2 cellular contexts compared by ENCODE assay signal in the genomic region with DNA sequence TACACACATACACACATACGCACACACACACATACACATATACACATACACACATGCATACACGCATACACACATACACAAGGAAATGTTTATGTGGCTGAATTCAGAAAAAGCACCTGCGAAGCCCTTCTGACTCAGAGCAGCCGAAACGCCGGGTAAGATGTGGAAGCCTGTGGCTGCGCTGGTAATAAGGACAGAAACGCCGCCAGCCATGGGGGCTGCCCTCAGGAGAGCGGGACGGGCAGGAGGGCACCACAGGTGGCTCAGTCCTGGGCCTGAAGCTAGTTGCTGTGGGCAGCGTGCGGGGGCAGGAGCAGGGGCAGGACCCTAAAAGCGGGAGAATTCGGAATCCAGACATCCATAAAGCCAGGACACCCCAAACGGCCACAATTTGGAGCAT.
TF ChIP-seq lines count a peak whose summit lies in the region.

No MANE protein-coding gene starts in this region.

TF ChIP-seq in GM23338, 12 proteins besides CTCF, POLR2A, EP300 and RAD21 (continued from another document):
- TF ChIP-seq JUNB (IDR thresholded peaks at IDR 0.05; ENCODE audit: unreplicated experiment) (no peak), CREB1 (CRISPR knock-in tag; IDR thresholded peaks at IDR 0.05; ENCODE audit: low read depth) (no peak)

TF ChIP-seq in WTC11, 78 proteins besides CTCF, POLR2A, EP300 and RAD21 (continued from another document):
- TF ChIP-seq, protein P1, sequence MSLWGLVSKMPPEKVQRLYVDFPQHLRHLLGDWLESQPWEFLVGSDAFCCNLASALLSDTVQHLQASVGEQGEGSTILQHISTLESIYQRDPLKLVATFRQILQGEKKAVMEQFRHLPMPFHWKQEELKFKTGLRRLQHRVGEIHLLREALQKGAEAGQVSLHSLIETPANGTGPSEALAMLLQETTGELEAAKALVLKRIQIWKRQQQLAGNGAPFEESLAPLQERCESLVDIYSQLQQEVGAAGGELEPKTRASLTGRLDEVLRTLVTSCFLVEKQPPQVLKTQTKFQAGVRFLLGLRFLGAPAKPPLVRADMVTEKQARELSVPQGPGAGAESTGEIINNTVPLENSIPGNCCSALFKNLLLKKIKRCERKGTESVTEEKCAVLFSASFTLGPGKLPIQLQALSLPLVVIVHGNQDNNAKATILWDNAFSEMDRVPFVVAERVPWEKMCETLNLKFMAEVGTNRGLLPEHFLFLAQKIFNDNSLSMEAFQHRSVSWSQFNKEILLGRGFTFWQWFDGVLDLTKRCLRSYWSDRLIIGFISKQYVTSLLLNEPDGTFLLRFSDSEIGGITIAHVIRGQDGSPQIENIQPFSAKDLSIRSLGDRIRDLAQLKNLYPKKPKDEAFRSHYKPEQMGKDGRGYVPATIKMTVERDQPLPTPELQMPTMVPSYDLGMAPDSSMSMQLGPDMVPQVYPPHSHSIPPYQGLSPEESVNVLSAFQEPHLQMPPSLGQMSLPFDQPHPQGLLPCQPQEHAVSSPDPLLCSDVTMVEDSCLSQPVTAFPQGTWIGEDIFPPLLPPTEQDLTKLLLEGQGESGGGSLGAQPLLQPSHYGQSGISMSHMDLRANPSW (CRISPR knock-in tag; conservative IDR thresholded peaks at IDR 0.05; ENCODE audit: low read depth), result no peak
- TF ChIP-seq ZNF317 (CRISPR knock-in tag; IDR thresholded peaks at IDR 0.05; ENCODE audit: borderline replicate concordance, low read depth) (no peak), ZNF671 (CRISPR knock-in tag; IDR thresholded peaks at IDR 0.05) (no peak), ZNF121 (CRISPR knock-in tag; IDR thresholded peaks at IDR 0.05) (no peak)
- TF ChIP-seq, protein P2, sequence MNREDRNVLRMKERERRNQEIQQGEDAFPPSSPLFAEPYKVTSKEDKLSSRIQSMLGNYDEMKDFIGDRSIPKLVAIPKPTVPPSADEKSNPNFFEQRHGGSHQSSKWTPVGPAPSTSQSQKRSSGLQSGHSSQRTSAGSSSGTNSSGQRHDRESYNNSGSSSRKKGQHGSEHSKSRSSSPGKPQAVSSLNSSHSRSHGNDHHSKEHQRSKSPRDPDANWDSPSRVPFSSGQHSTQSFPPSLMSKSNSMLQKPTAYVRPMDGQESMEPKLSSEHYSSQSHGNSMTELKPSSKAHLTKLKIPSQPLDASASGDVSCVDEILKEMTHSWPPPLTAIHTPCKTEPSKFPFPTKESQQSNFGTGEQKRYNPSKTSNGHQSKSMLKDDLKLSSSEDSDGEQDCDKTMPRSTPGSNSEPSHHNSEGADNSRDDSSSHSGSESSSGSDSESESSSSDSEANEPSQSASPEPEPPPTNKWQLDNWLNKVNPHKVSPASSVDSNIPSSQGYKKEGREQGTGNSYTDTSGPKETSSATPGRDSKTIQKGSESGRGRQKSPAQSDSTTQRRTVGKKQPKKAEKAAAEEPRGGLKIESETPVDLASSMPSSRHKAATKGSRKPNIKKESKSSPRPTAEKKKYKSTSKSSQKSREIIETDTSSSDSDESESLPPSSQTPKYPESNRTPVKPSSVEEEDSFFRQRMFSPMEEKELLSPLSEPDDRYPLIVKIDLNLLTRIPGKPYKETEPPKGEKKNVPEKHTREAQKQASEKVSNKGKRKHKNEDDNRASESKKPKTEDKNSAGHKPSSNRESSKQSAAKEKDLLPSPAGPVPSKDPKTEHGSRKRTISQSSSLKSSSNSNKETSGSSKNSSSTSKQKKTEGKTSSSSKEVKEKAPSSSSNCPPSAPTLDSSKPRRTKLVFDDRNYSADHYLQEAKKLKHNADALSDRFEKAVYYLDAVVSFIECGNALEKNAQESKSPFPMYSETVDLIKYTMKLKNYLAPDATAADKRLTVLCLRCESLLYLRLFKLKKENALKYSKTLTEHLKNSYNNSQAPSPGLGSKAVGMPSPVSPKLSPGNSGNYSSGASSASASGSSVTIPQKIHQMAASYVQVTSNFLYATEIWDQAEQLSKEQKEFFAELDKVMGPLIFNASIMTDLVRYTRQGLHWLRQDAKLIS (CRISPR knock-in tag; IDR thresholded peaks at IDR 0.05; ENCODE audit: borderline replicate concordance), result no peak
